In genomic region chr18:46541626-46542189, GRCh38 we compare ENCODE assay signal across 7 cellular contexts.
"Had no signal": no experiment of that assay in that cellular context is flagged by ENCODE, and none has a peak within 500 bp of the region (broad histone marks: within the 10 kb centered on the region; RNA-seq: fewer than 3 reads in every experiment).

No MANE protein-coding gene starts in this region.

- H3K9me3 Mint-ChIP-seq: IgD-negative memory B cell had no signal

- DNase-seq: H9, HCEC 1CT, KG1 had no signal

- H3K4me3 Mint-ChIP-seq: GM23338, H9, IgD-negative memory B cell had no signal

- H3K36me3 Mint-ChIP-seq: IgD-negative memory B cell had no signal

- ATAC-seq: HepG2, K562 had no signal

- H3K4me1 Mint-ChIP-seq: GM23338, H9, IgD-negative memory B cell had no signal

- H3K4me3 ChIP-seq: GM23338, K562 had no signal

- H3K27ac Mint-ChIP-seq: GM23338, H9, IgD-negative memory B cell had no signal
